Comparison of ENCODE assay signal across 24 cellular contexts in the genomic region with DNA sequence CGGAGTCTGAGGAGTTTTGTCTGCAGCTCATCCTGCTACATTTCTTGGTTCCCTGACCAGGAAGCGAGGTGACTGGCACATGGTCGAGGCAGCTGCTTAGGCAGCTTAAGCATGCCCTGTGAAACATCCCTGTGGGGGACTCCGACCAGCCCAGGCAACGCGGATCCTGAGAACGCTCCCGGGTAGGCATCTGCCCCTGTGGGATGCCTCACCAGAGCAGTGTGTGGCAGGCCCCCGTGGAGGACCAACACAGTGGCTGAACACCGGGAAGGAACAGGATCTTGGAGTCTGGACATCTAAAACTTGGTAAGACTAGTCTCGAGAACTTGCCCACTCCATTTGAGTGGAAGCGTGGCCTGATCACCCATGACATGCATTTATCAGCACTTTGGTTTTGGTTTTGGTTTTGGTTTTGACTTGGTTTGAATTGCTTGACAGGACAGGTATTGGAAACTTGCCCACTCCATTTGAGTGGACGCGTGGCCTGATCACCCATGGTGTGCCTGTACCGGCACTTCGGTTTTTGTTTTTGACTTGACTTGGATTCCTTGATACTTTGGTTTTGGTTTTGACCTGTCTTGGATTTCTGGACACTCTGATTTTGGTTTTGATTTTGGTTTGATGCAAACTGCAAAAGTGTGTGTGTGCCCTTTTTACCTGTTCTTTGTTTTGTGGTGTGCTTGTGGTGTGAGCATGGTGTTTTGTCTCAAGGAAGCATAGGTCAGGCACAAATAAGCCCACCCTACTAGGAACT. TPM values are rescaled to one million over a fixed set of nuclear protein-coding genes. Genes with fewer than 3 reads are reported as not detected.
DNase-seq lines count a peak whose midpoint lies in the region; ATAC-seq, FAIRE-seq and TF ChIP-seq lines count a peak whose summit lies in the region.
"Had no signal": no experiment of that assay in that cellular context is flagged by ENCODE, and none has a peak within 500 bp of the region (broad histone marks: within the 10 kb centered on the region; RNA-seq: fewer than 3 reads in every experiment).

No MANE protein-coding gene starts in this region.

- no peaks in the 10 kb centered on the region for H3F3A ChIP-seq in Loucy (ENCODE audit: low read depth)

- intact Hi-C loops in K562 (cut with micrococcal nuclease) = no loop called here
- intact Hi-C loops in Right ventricle myocardium inferior (cut with DNase I) = no loop called here

- no TSS peak for BruUV-seq in K562 (replicated peaks; lab: Mats Ljungman, UMichigan)

- no peak for TF ChIP-seq POLR2A in K562 (conservative IDR thresholded peaks at IDR 0.05)

- H2AFZ ChIP-seq in Loucy (ENCODE audit: low read length) (peak overlapping the region; percentile 56; the same call in 1 of the 2 replicates), K562 (ENCODE audit: low read depth, low read length) (peak overlapping the region; percentile 33)
- H2AFZ ChIP-seq: GM23338, neural progenitor cell had no signal

- no peaks in the 10 kb centered on the region for H3K79me2 ChIP-seq in Loucy (ENCODE audit: insufficient read depth, low read length)
- H3K79me2 ChIP-seq in K562 (ENCODE audit: control insufficient read depth, insufficient read depth, low read length) = no peaks in the 10 kb centered on the region

- H3K27ac ChIP-seq in K562 (ENCODE audit: extremely low read depth, low read depth, low read length) = no peak overlapping the region
- H3K27ac ChIP-seq: neural progenitor cell, spleen, testis, WERI-Rb-1 had no signal

- H3K36me3 Mint-ChIP-seq in activated T-cell treated with anti-CD3 and anti-CD28 coated beads, Interleukin-2, amount 50 U/mL, for 72 hours (ENCODE audit: insufficient read depth in 2 of 2) = no peaks in the 10 kb centered on the region
- H3K36me3 Mint-ChIP-seq in stimulated activated effector memory CD8-positive, alpha-beta T cell treated with anti-CD3 and anti-CD28 coated beads, Interleukin-12 subunit alpha, Interleukin-12 subunit beta, amount 100 ng/mL, for 72 hours = no peaks in the 10 kb centered on the region
- H3K36me3 Mint-ChIP-seq: mesothelial cell of epicardium, neural progenitor cell had no signal

- TF ChIP-seq EP300 in K562 (IDR thresholded peaks at IDR 0.05; ENCODE audit: low read length) = no peak

- ATAC-seq in activated T-cell treated with anti-CD3 and anti-CD28 coated beads, Interleukin-2, amount 50 U/mL, for 72 hours (replicated peaks in 1 of 2) = no peak
- no peak for ATAC-seq in K562
- no peak for ATAC-seq in stimulated activated effector memory CD8-positive, alpha-beta T cell treated with anti-CD3 and anti-CD28 coated beads, Interleukin-12 subunit alpha, Interleukin-12 subunit beta, amount 100 ng/mL, for 72 hours
- no peak for ATAC-seq in Right ventricle myocardium inferior
- ATAC-seq: GM23338 had no signal

- no peak overlapping the region for H3K4me3 ChIP-seq in Loucy (ENCODE audit: low read length, poor library complexity, severe bottlenecking)
- H3K4me3 ChIP-seq in K562 = no peak overlapping the region
- H3K4me3 ChIP-seq: GM23338, neural progenitor cell, testis had no signal

- H3K4me1 Mint-ChIP-seq in activated T-cell treated with anti-CD3 and anti-CD28 coated beads, Interleukin-2, amount 50 U/mL, for 72 hours (ENCODE audit: low read depth) = peaks cover 9% of the 10 kb centered on the region
- peaks cover 15% of the 10 kb centered on the region for H3K4me1 Mint-ChIP-seq in stimulated activated effector memory CD8-positive, alpha-beta T cell treated with anti-CD3 and anti-CD28 coated beads, Interleukin-12 subunit alpha, Interleukin-12 subunit beta, amount 100 ng/mL, for 72 hours
- H3K4me1 Mint-ChIP-seq: GM23338, mesothelial cell of epicardium had no signal

- TF ChIP-seq RAD21 in K562 (CRISPR knock-in tag; conservative IDR thresholded peaks at IDR 0.05 in 1 of 2, IDR thresholded peaks at IDR 0.05 in 1 of 2) = no peak

- peak overlapping the region in 1 of 2 donors; percentile 29 for H3K4me3 Mint-ChIP-seq in activated T-cell treated with anti-CD3 and anti-CD28 coated beads, Interleukin-2, amount 50 U/mL, for 72 hours
- peak overlapping the region; percentile 34 for H3K4me3 Mint-ChIP-seq in stimulated activated effector memory CD8-positive, alpha-beta T cell treated with anti-CD3 and anti-CD28 coated beads, Interleukin-12 subunit alpha, Interleukin-12 subunit beta, amount 100 ng/mL, for 72 hours
- H3K4me3 Mint-ChIP-seq: GM23338, mesothelial cell of epicardium, neural progenitor cell had no signal

- CTCF ChIA-PET in K562 (lab: Yijun Ruan, JAX; ENCODE audit: low intra/inter-chr PET ratio) = no interaction called here

- no peak overlapping the region for H3K9ac ChIP-seq in Loucy (ENCODE audit: low read depth, low read length, poor library complexity, severe bottlenecking)
- H3K9ac ChIP-seq in K562 (ENCODE audit: insufficient read depth in 1 of 2, low read depth in 2 of 2, low read length in 2 of 2) = peak overlapping the region in 1 of 2 experiments; percentile 72; a peak in 1 of 4 replicates
- H3K9ac ChIP-seq: neural progenitor cell had no signal

- no peaks in the 10 kb centered on the region for H3K4me1 ChIP-seq in Loucy (ENCODE audit: insufficient read depth, low read length, poor library complexity, severe bottlenecking)
- peaks cover 0 to 3% of the 10 kb centered on the region in 2 experiments; a peak in 2 of 5 replicates for H3K4me1 ChIP-seq in K562 (replicated peaks in 1 of 2; ENCODE audit: control insufficient read depth in 2 of 2, insufficient read depth in 2 of 2, low read length in 2 of 2)
- H3K4me1 ChIP-seq: neural progenitor cell, testis had no signal

- H3K27ac Mint-ChIP-seq in activated T-cell treated with anti-CD3 and anti-CD28 coated beads, Interleukin-2, amount 50 U/mL, for 72 hours = peak overlapping the region; percentile 69
- peak overlapping the region; percentile 20 for H3K27ac Mint-ChIP-seq in stimulated activated effector memory CD8-positive, alpha-beta T cell treated with anti-CD3 and anti-CD28 coated beads, Interleukin-12 subunit alpha, Interleukin-12 subunit beta, amount 100 ng/mL, for 72 hours
- H3K27ac Mint-ChIP-seq: GM23338, mesothelial cell of epicardium, neural progenitor cell had no signal

- H3K9me2 ChIP-seq in Loucy (replicated peaks; ENCODE audit: low read depth, low read length) = no peaks in the 10 kb centered on the region

- 53% methylated on average over 16 of the region's 16 CpGs for WGBS in K562 (ENCODE audit: insufficient coverage, low coverage, missing lambda C conversion rate)

- no peak for DNase-seq in activated T-cell treated with anti-CD3 and anti-CD28 coated beads, Interleukin-2, amount 50 U/mL, for 72 hours
- no peak for DNase-seq in activated T-cell treated with anti-CD3 and anti-CD28 coated beads, Interleukin-2, amount 50 U/mL, for 48 hours
- DNase-seq in K562 (ENCODE audit: extremely low read depth in 1 of 4, low spot score in 3 of 4) (no peak), Right ventricle myocardium inferior (ENCODE audit: missing footprints) (no peak), inferior parietal cortex (ENCODE audit: extremely low spot score) (no peak), NCI-H345 (lab: John Stamatoyannopoulos, UW) (no peak)
- DNase-seq in stimulated activated effector memory CD8-positive, alpha-beta T cell treated with anti-CD3 and anti-CD28 coated beads, Interleukin-12 subunit alpha, Interleukin-12 subunit beta, amount 100 ng/mL, for 72 hours (ENCODE audit: low spot score in 2 of 2) = no peak
- DNase-seq: activated naive CD4-positive, alpha-beta T cell; aorta; central memory CD4-positive, alpha-beta T cell; erythroblast; kidney glomerular epithelial cell; NCI-H1417 treated with DMSO at 0.1 percent for 48 hours; NCI-H524 treated with DMSO at 0.1 percent for 48 hours; Right ventricle myocardium superior; spleen; stimulated activated CD4-positive, alpha-beta T cell treated with anti-CD3 and anti-CD28 coated beads, Interleukin-4, amount 100 ng/mL, for 4 hours; testis; WERI-Rb-1 had no signal

- FAIRE-seq in K562 (lab: Jason Lieb, UNC) = no peak
- FAIRE-seq: frontal cortex had no signal

- in situ Hi-C loops in K562 (cut with MboI) = loop anchor here (25.0 kb wide), 2 partner anchors 350 to 675 kb away; a partner anchor contains a TSS

- H3K27me3 ChIP-seq in Loucy (ENCODE audit: insufficient read depth, low read length, poor library complexity, severe bottlenecking) = no peaks in the 10 kb centered on the region
- peaks cover 7 to 25% of the 10 kb centered on the region in 2 experiments; a peak in 3 of 5 replicates for H3K27me3 ChIP-seq in K562 (ENCODE audit: control insufficient read depth in 2 of 2, insufficient read depth in 2 of 2, low read length in 2 of 2)
- H3K27me3 ChIP-seq: neural progenitor cell, spleen, testis had no signal

- H3K9me3 ChIP-seq in Loucy (ENCODE audit: insufficient read depth, low read depth, low read length) (no peaks in the 10 kb centered on the region), K562 (replicated peaks; ENCODE audit: control insufficient read depth, insufficient read depth, low read depth, low read length) (no peaks in the 10 kb centered on the region; the same call in 1 of the 2 replicates)
- H3K9me3 ChIP-seq: spleen, testis had no signal

- H3K4me2 ChIP-seq in Loucy (ENCODE audit: low read depth, low read length, poor library complexity, severe bottlenecking) (no peak overlapping the region), K562 (ENCODE audit: insufficient read depth, low read length) (peak overlapping the region; percentile 16; the same call in 1 of the 2 replicates)
- H3K4me2 ChIP-seq: GM23338, neural progenitor cell had no signal

- no peaks in the 10 kb centered on the region for H3K9me3 Mint-ChIP-seq in activated T-cell treated with anti-CD3 and anti-CD28 coated beads, Interleukin-2, amount 50 U/mL, for 72 hours
- H3K9me3 Mint-ChIP-seq in stimulated activated effector memory CD8-positive, alpha-beta T cell treated with anti-CD3 and anti-CD28 coated beads, Interleukin-12 subunit alpha, Interleukin-12 subunit beta, amount 100 ng/mL, for 72 hours = no peaks in the 10 kb centered on the region
- H3K9me3 Mint-ChIP-seq: GM23338, mesothelial cell of epicardium, neural progenitor cell had no signal

- no peaks in the 10 kb centered on the region for H3K36me3 ChIP-seq in Loucy (ENCODE audit: insufficient read depth, low read length)
- no peaks in the 10 kb centered on the region for H3K36me3 ChIP-seq in K562 (ENCODE audit: control insufficient read depth, insufficient read depth, low read length)
- H3K36me3 ChIP-seq: neural progenitor cell, spleen, WERI-Rb-1 had no signal

- TF ChIP-seq CTCF in Loucy (conservative IDR thresholded peaks at IDR 0.05; ENCODE audit: low read length) = no peak
- TF ChIP-seq CTCF in K562 (IDR thresholded peaks at IDR 0.05 in 2 of 3, conservative IDR thresholded peaks at IDR 0.05 in 1 of 3; ENCODE audit: insufficient read depth in 2 of 3, low read depth in 1 of 3, low read length in 3 of 3) = no peak

- no peaks in the 10 kb centered on the region for H3K27me3 Mint-ChIP-seq in activated T-cell treated with anti-CD3 and anti-CD28 coated beads, Interleukin-2, amount 50 U/mL, for 72 hours (ENCODE audit: low read depth)

- no peaks in the 10 kb centered on the region for H3K9me1 ChIP-seq in K562 (ENCODE audit: control insufficient read depth, insufficient read depth, low read length)

- POLR2A ChIA-PET in K562 (lab: Yijun Ruan, JAX) = no interaction called here

- H4K20me1 ChIP-seq in Loucy (ENCODE audit: insufficient read depth, low read length, poor library complexity, severe bottlenecking) (no peaks in the 10 kb centered on the region), K562 (replicated peaks; ENCODE audit: control insufficient read depth, insufficient read depth, low read length) (0 out of 2 replicates have a peak, but pooled peaks cover 5% of the 10 kb centered on the region)

RNA-seq across cellular contexts. Expression of a gene that starts 12.2 kb away (rescaled TPM):
- total RNA-seq in activated T-cell treated with anti-CD3 and anti-CD28 coated beads, Interleukin-2, amount 50 U/mL, for 72 hours = 10 to 100 TPM; 36.8 to 41.9 TPM
- total RNA-seq in K562 (2011; cell fraction: chromatin; rRNA removed; ENCODE audit: low replicate concordance) = 18.3 and 46.6 TPM in 2 replicates
- 15.0 and 17.2 TPM in 2 replicates for total RNA-seq in K562 (2011; cell fraction: nucleolus; rRNA removed)
- total RNA-seq in K562 (2011; cell fraction: nucleoplasm; rRNA removed) = 22.6 and 23.8 TPM in 2 replicates
- total RNA-seq in K562 (2014; rRNA removed) (54.4 and 65.8 TPM in 2 replicates), K562 (2014; rRNA removed; fragmentation: Illumina TruSeq; extraction: Trizol) (74.7 and 85.7 TPM in 2 replicates), K562 (2015; rRNA removed; fragmentation: Illumina TruSeq; extraction: Trizol) (64.5 and 72.1 TPM in 2 replicates), K562 (2021) (45.6 and 52.8 TPM in 2 replicates), Right ventricle myocardium inferior (0.32 TPM)
- polyA plus RNA-seq in K562 (2011; rRNA removed) (53.3 and 69.7 TPM in 2 replicates), K562 (2014; fragmentation: Illumina TruSeq; extraction: Trizol) (66.4 and 75.9 TPM in 2 replicates), K562 (2014; fragmentation: Nextera tagmentation; extraction: Ambion mirVana) (10 to 100 TPM; 30.0 to 38.6 TPM), K562 (2014; rRNA removed) (48.6 and 66.4 TPM in 2 replicates)
- polyA plus RNA-seq in K562 (2011; cell fraction: cytosol; rRNA removed) = 17.1 and 29.6 TPM in 2 replicates
- 24.2 and 25.4 TPM in 2 replicates for polyA plus RNA-seq in K562 (2011; cell fraction: nucleus; rRNA removed)
- 42.5 and 47.0 TPM in 2 replicates for polyA plus RNA-seq in K562 (2012)
- polyA minus RNA-seq in K562 (2011; rRNA and poly(A)+ RNA removed) = 122 and 124 TPM in 2 replicates
- 30.9 and 39.3 TPM in 2 replicates for polyA minus RNA-seq in K562 (2011; cell fraction: cytosol; rRNA and poly(A)+ RNA removed)
- polyA minus RNA-seq in K562 (2011; cell fraction: nucleus; rRNA and poly(A)+ RNA removed) = 23.6 and 35.4 TPM in 2 replicates
- total RNA-seq: Right ventricle myocardium superior had no signal

Comparison
In these comparisons a context has a peak if more than half of its experiments do, and no peak if none do; other contexts are left out.
1. RNA of a gene that starts 12.2 kb away (total RNA-seq): 15.0 to 85.7 TPM in K562 and 36.8 to 41.9 TPM in activated T-cell treated with anti-CD3 and anti-CD28 coated beads, Interleukin-2, amount 50 U/mL, for 72 hours; 0.32 TPM in Right ventricle myocardium inferior (single experiment); every median in the first group is over 10 times any median in the second.